In the genomic region with DNA sequence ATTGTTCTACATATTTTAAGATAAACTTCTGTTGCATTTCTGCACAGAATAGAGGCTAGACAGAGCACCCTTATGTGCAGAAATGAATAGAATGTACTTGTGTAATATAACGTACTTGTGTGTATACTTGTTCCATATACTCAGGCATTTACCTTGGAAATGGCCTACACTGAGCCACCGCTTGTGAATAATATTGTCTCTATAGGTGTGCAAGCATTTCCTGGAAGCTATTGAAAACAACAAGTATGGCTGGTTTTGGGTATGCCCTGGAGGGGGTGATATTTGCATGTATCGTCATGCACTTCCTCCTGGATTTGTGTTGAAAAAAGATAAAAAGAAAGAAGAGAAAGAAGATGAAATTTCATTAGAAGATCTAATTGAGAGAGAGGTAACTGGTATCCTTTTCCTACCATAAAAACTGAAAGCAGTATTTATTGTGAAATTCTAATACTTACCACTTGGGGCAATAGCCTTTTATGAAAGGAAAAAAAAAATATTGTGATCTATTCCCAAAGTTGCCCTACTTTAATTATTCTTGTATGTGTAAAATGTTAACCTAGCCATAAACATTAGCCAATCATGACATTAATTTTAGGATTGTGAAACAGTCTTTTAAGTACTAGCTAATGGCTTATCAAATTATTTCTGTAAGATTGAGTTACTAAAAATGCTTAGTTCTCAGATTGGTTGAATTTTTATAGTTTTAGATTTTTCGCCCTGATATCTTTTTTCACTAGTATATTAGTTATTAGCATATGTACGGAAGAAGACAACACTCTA, we compare ENCODE assay signal across 9 cellular contexts. TPM values are rescaled to one million over a fixed set of nuclear protein-coding genes. Genes with fewer than 3 reads are reported as not detected.
A peak's percentile ranks its signal among the peaks of the same experiment; 100 is the strongest.
DNase-seq lines count a peak whose midpoint lies in the region; ATAC-seq and TF ChIP-seq lines count a peak whose summit lies in the region.
"Had no signal": no experiment of that assay in that cellular context is flagged by ENCODE, and none has a peak within 500 bp of the region (broad histone marks: within the 10 kb centered on the region; RNA-seq: fewer than 3 reads in every experiment).

No MANE protein-coding gene starts in this region.

- no peak overlapping the region for H3K9ac ChIP-seq in OCI-LY1 (ENCODE audit: low read length)

- no peaks in the 10 kb centered on the region for H3F3A ChIP-seq in OCI-LY1 (ENCODE audit: insufficient read depth, low read length)

- no peaks in the 10 kb centered on the region for H3K4me1 ChIP-seq in OCI-LY1 (ENCODE audit: insufficient read depth, low read length, severe bottlenecking)

- peaks cover 16% of the 10 kb centered on the region for H3K36me3 Mint-ChIP-seq in neural crest cell (ENCODE audit: low read depth)

- H3K36me3 ChIP-seq in OCI-LY1 (ENCODE audit: insufficient read depth, low read length), result peaks cover 91% of the 10 kb centered on the region

- H3K9me3 ChIP-seq in OCI-LY1 (ENCODE audit: low read length), result no peaks in the 10 kb centered on the region
- H3K9me3 ChIP-seq: HAP-1 had no signal

- no peaks in the 10 kb centered on the region for H3K27me3 ChIP-seq in OCI-LY1 (ENCODE audit: insufficient read depth, low read length)

- H3K4me1 Mint-ChIP-seq in stimulated activated naive CD8-positive, alpha-beta T cell treated with anti-CD3 and anti-CD28 coated beads, Interleukin-15, amount 100 ng/mL, for 72 hours, result peaks cover 11% of the 10 kb centered on the region
- H3K4me1 Mint-ChIP-seq in neural crest cell, result no peaks in the 10 kb centered on the region

- no peaks in the 10 kb centered on the region for H3K9me3 Mint-ChIP-seq in stimulated activated naive CD8-positive, alpha-beta T cell treated with anti-CD3 and anti-CD28 coated beads, Interleukin-15, amount 100 ng/mL, for 72 hours
- no peaks in the 10 kb centered on the region for H3K9me3 Mint-ChIP-seq in neural crest cell

- H3K4me3 Mint-ChIP-seq in stimulated activated naive CD8-positive, alpha-beta T cell treated with anti-CD3 and anti-CD28 coated beads, Interleukin-15, amount 100 ng/mL, for 72 hours, result no peak overlapping the region
- H3K4me3 Mint-ChIP-seq in neural crest cell, result no peak overlapping the region

- H2AFZ ChIP-seq in OCI-LY1 (ENCODE audit: low read length), result no peak overlapping the region

- peak; percentile 31 for ATAC-seq in stimulated activated naive CD8-positive, alpha-beta T cell treated with anti-CD3 and anti-CD28 coated beads, Interleukin-15, amount 100 ng/mL, for 72 hours
- ATAC-seq in stimulated activated naive CD8-positive, alpha-beta T cell treated with anti-CD3 and anti-CD28 coated beads, Interleukin-15, Interleukin-2, amounts not matched to agents 100 U/mL and 50 U/mL, for 24 hours, result no peak
- ATAC-seq in HG03139 (IDR thresholded peaks at IDR 0.05; ENCODE audit: unreplicated experiment), result peak; percentile 49

- H3K9me2 ChIP-seq in OCI-LY1 (ENCODE audit: low read depth, low read length), result no peaks in the 10 kb centered on the region

- no peak overlapping the region for H3K4me2 ChIP-seq in OCI-LY1 (ENCODE audit: low read length)

- DNase-seq in stimulated activated naive CD8-positive, alpha-beta T cell treated with anti-CD3 and anti-CD28 coated beads, Interleukin-15, amount 100 ng/mL, for 72 hours, result no peak
- DNase-seq in stimulated activated naive CD8-positive, alpha-beta T cell treated with anti-CD3 and anti-CD28 coated beads, Interleukin-15, Interleukin-2, amounts not matched to agents 100 U/mL and 50 U/mL, for 24 hours, result no peak
- DNase-seq in dermis microvascular lymphatic vessel endothelial cell (ENCODE audit: low read depth in 2 of 2) (peak; percentile 45 to 51), neural crest cell (ENCODE audit: low read depth, low spot score) (no peak), AG08396 (ENCODE audit: low spot score) (no peak), GF-D8 (lab: John Stamatoyannopoulos, UW) (no peak)

- H3K79me2 ChIP-seq in OCI-LY1 (ENCODE audit: insufficient read depth, low read length), result no peaks in the 10 kb centered on the region; the same call in 1 of the 2 replicates

- 0 out of 2 replicates have a peak, but pooled peaks cover 2% of the 10 kb centered on the region for H4K20me1 ChIP-seq in OCI-LY1 (ENCODE audit: insufficient read depth, low read length)

- no peak overlapping the region for H3K4me3 ChIP-seq in OCI-LY1 (ENCODE audit: low read depth, low read length, poor library complexity, severe bottlenecking)
- H3K4me3 ChIP-seq: HAP-1 had no signal

- H3K27ac Mint-ChIP-seq in stimulated activated naive CD8-positive, alpha-beta T cell treated with anti-CD3 and anti-CD28 coated beads, Interleukin-15, amount 100 ng/mL, for 72 hours, result no peak overlapping the region
- no peak overlapping the region for H3K27ac Mint-ChIP-seq in neural crest cell (ENCODE audit: unreplicated experiment)

- peak; percentile 65 for TF ChIP-seq CTCF in OCI-LY1 (IDR thresholded peaks at IDR 0.05; ENCODE audit: low read length)
- TF ChIP-seq CTCF in neural crest cell (conservative IDR thresholded peaks at IDR 0.05), result peak; percentile 79

- no peaks in the 10 kb centered on the region for H3K27me3 Mint-ChIP-seq in stimulated activated naive CD8-positive, alpha-beta T cell treated with anti-CD3 and anti-CD28 coated beads, Interleukin-15, amount 100 ng/mL, for 72 hours
- no peaks in the 10 kb centered on the region for H3K27me3 Mint-ChIP-seq in neural crest cell (ENCODE audit: low read depth)

- H3K27ac ChIP-seq in OCI-LY1 (ENCODE audit: low read depth, low read length, poor library complexity, severe bottlenecking), result no peak overlapping the region

RNA-seq across cellular contexts. Expression of a gene that starts 18.0 kb away (rescaled TPM):
- total RNA-seq in dermis microvascular lymphatic vessel endothelial cell, result 43.2 and 47.4 TPM in 2 replicates
- 73.1 and 76.7 TPM in 2 replicates for total RNA-seq in neural crest cell

Comparison
In these comparisons a context has a peak if more than half of its experiments do, and no peak if none do; other contexts are left out.
1. DNase-seq: peak in dermis microvascular lymphatic vessel endothelial cell (2 of 2); none in stimulated activated naive CD8-positive, alpha-beta T cell treated with anti-CD3 and anti-CD28 coated beads, Interleukin-15, amount 100 ng/mL, for 72 hours (0 of 2), stimulated activated naive CD8-positive, alpha-beta T cell treated with anti-CD3 and anti-CD28 coated beads, Interleukin-15, Interleukin-2, amounts not matched to agents 100 U/mL and 50 U/mL, for 24 hours (single experiment), neural crest cell (single experiment), AG08396 (single experiment) and GF-D8 (single experiment).